Comparison of ENCODE assay signal across 21 cellular contexts in the genomic region with DNA sequence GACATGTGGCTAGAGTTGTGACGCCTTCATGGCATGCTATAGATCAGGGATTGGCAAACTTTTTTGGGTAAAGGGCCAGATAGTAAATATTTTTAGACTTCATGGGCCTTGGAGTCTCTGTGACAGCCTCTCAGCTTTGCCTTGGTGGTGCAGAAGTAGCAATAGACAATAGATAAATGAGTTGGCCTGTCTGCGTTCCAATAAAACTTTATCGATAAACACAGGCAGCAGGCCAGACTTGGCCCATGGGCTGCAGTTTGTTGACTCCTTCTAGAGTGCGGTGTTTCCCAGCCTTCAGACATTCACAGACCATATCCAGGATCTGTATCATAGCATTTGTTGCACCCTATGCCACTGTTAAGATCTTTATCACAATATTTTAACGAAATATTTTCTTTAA.
"Had no signal": no experiment of that assay in that cellular context is flagged by ENCODE, and none has a peak within 500 bp of the region (broad histone marks: within the 10 kb centered on the region; RNA-seq: fewer than 3 reads in every experiment).

No MANE protein-coding gene starts in this region.

- H3K9ac ChIP-seq: SK-N-SH had no signal

- H3K27ac Mint-ChIP-seq: IgD-negative memory B cell, T-cell had no signal

- ATAC-seq: T-cell had no signal

- H3K27me3 ChIP-seq: MG63 had no signal

- H3K27ac ChIP-seq: RWPE1 had no signal

- H3K4me2 ChIP-seq: SK-N-SH had no signal

- H3K9me3 ChIP-seq: MG63, SK-N-SH had no signal

- H3K9me3 Mint-ChIP-seq: IgD-negative memory B cell, T-cell had no signal

- H3K4me3 ChIP-seq: MG63 had no signal

- DNase-seq: Karpas-422, KG1, MG63, NCI-H1092, NCI-H1105 treated with DMSO at 0.1 percent for 48 hours, NCI-H1417 treated with DMSO at 0.1 percent for 48 hours, NCI-H146, NCI-H1694 treated with DMSO at 0.1 percent for 48 hours, NCI-H1930, NCI-H2081, NCI-H2107, NCI-H2227 treated with DMSO at 0.1 percent for 48 hours, NCI-H524, NCI-H69, NCI-H774, SHP77, SK-N-SH, SW 1271 had no signal

- H3K4me1 Mint-ChIP-seq: IgD-negative memory B cell, T-cell had no signal

- H3K4me3 Mint-ChIP-seq: IgD-negative memory B cell, T-cell had no signal

- H3K27me3 Mint-ChIP-seq: IgD-negative memory B cell, T-cell had no signal
